ENCODE assay signal across 11 cellular contexts in genomic region chr3:183449391-183449790, GRCh38. TPM values are rescaled to one million over a fixed set of nuclear protein-coding genes. Genes with fewer than 3 reads are reported as not detected.
A peak's percentile ranks its signal among the peaks of the same experiment; 100 is the strongest.
DNase-seq lines count a peak whose midpoint lies in the region; ATAC-seq lines count a peak whose summit lies in the region.
"Had no signal": no experiment of that assay in that cellular context is flagged by ENCODE, and none has a peak within 500 bp of the region (broad histone marks: within the 10 kb centered on the region; RNA-seq: fewer than 3 reads in every experiment).

No MANE protein-coding gene starts in this region.

- H2BK5ac ChIP-seq in neuronal stem cell (ENCODE audit: low read length): no peak overlapping the region

- no peak overlapping the region for H3K4me2 ChIP-seq in neuronal stem cell (ENCODE audit: insufficient read depth, low read length, poor library complexity, severe bottlenecking)

- no peak overlapping the region for H3K4ac ChIP-seq in neuronal stem cell (ENCODE audit: low read length)

- H3K27ac Mint-ChIP-seq in activated T-helper 17 cell treated with anti-CD3 and anti-CD28 coated beads, Interleukin-2, amount 50 U/mL, for 72 hours: no peak overlapping the region
- H3K27ac Mint-ChIP-seq in effector memory CD8-positive, alpha-beta T cell: no peak overlapping the region
- H3K27ac Mint-ChIP-seq: B cell had no signal

- H2BK15ac ChIP-seq in neuronal stem cell (ENCODE audit: low read length): no peak overlapping the region

- H2BK120ac ChIP-seq in neuronal stem cell (ENCODE audit: low read depth, low read length): no peak overlapping the region

- H3K27me3 Mint-ChIP-seq in activated T-helper 17 cell treated with anti-CD3 and anti-CD28 coated beads, Interleukin-2, amount 50 U/mL, for 72 hours: no peaks in the 10 kb centered on the region
- H3K27me3 Mint-ChIP-seq in effector memory CD8-positive, alpha-beta T cell: no peaks in the 10 kb centered on the region
- H3K27me3 Mint-ChIP-seq: B cell had no signal

- H3K4me3 ChIP-seq in iPS-18a (ENCODE audit: low read length) (peak overlapping the region; percentile 99), neuronal stem cell (ENCODE audit: low read length in 2 of 2) (no peak overlapping the region)

- peak; percentile 17 for DNase-seq in NCI-H510A treated with DMSO at 0.1 percent for 48 hours (lab: John Stamatoyannopoulos, UW)
- DNase-seq in NCI-H510A (lab: John Stamatoyannopoulos, UW): no peak
- peak in 11 of 49 donors; percentile 3 to 36 (median 9) for DNase-seq in substantia nigra (lab: John Stamatoyannopoulos, UW)
- no peak for DNase-seq in effector memory CD8-positive, alpha-beta T cell
- DNase-seq in amniotic stem cell (lab: John Stamatoyannopoulos, UW): no peak
- no peak for DNase-seq in neuronal stem cell (ENCODE audit: low spot score)
- DNase-seq: stimulated activated naive CD8-positive, alpha-beta T cell treated with anti-CD3 and anti-CD28 coated beads, Interleukin-15, Interleukin-2, amounts not matched to agents 100 U/mL and 50 U/mL, for 24 hours had no signal

- no peak overlapping the region for H3K14ac ChIP-seq in neuronal stem cell (ENCODE audit: low read length)

- peaks cover 10% of the 10 kb centered on the region for H3K4me1 Mint-ChIP-seq in activated T-helper 17 cell treated with anti-CD3 and anti-CD28 coated beads, Interleukin-2, amount 50 U/mL, for 72 hours
- peaks cover 12 to 24% of the 10 kb centered on the region in 2 donors for H3K4me1 Mint-ChIP-seq in effector memory CD8-positive, alpha-beta T cell (ENCODE audit: low read depth in 2 of 2)

- H3K9me3 ChIP-seq in iPS-18a (ENCODE audit: control insufficient read depth, low read depth, low read length) (no peaks in the 10 kb centered on the region), neuronal stem cell (replicated peaks in 1 of 2; ENCODE audit: control insufficient read depth in 2 of 2, insufficient read depth in 1 of 2, low read depth in 1 of 2, low read length in 2 of 2) (no peaks in the 10 kb centered on the region)
- H3K9me3 ChIP-seq: neutrophil had no signal

- H4K8ac ChIP-seq in neuronal stem cell (ENCODE audit: low read depth, low read length): no peak overlapping the region

- H3K36me3 ChIP-seq in iPS-18a (ENCODE audit: control insufficient read depth, low read depth, low read length): peaks cover 17% of the 10 kb centered on the region
- H3K36me3 ChIP-seq in neuronal stem cell (replicated peaks in 1 of 2; ENCODE audit: control insufficient read depth in 2 of 2, insufficient read depth in 2 of 2, low read length in 2 of 2): peaks cover 3 to 34% of the 10 kb centered on the region in 2 donors
- H3K36me3 ChIP-seq: neutrophil had no signal

- peaks cover 12% of the 10 kb centered on the region for H3K36me3 Mint-ChIP-seq in activated T-helper 17 cell treated with anti-CD3 and anti-CD28 coated beads, Interleukin-2, amount 50 U/mL, for 72 hours (ENCODE audit: low read depth)
- peaks cover 10% of the 10 kb centered on the region for H3K36me3 Mint-ChIP-seq in effector memory CD8-positive, alpha-beta T cell (ENCODE audit: insufficient read depth)

- ATAC-seq in activated T-helper 17 cell treated with anti-CD3 and anti-CD28 coated beads, Interleukin-2, amount 50 U/mL, for 72 hours (replicated peaks): no peak
- ATAC-seq in effector memory CD8-positive, alpha-beta T cell (replicated peaks): no peak
- ATAC-seq: stimulated activated naive CD8-positive, alpha-beta T cell treated with anti-CD3 and anti-CD28 coated beads, Interleukin-15, Interleukin-2, amounts not matched to agents 100 U/mL and 50 U/mL, for 24 hours had no signal

- H3K27me3 ChIP-seq in iPS-18a (ENCODE audit: control insufficient read depth, insufficient read depth, low read length) (no peaks in the 10 kb centered on the region), neuronal stem cell (ENCODE audit: control insufficient read depth in 3 of 3, insufficient read depth in 3 of 3, low read depth in 1 of 3, low read length in 3 of 3) (no peaks in the 10 kb centered on the region)
- H3K27me3 ChIP-seq: neutrophil had no signal

- H3K9ac ChIP-seq in iPS-18a (ENCODE audit: low read length) (no peak overlapping the region), neuronal stem cell (ENCODE audit: low read depth, low read length, poor library complexity) (no peak overlapping the region)

- no peak overlapping the region for H2AFZ ChIP-seq in neuronal stem cell (ENCODE audit: low read length)

- no peak overlapping the region for H2BK12ac ChIP-seq in neuronal stem cell (ENCODE audit: low read length)

- no peaks in the 10 kb centered on the region for H3K9me3 Mint-ChIP-seq in activated T-helper 17 cell treated with anti-CD3 and anti-CD28 coated beads, Interleukin-2, amount 50 U/mL, for 72 hours
- peaks cover 0 to 2% of the 10 kb centered on the region in 2 donors for H3K9me3 Mint-ChIP-seq in effector memory CD8-positive, alpha-beta T cell

- H3K79me1 ChIP-seq in neuronal stem cell (ENCODE audit: low read depth, low read length): peaks cover 7% of the 10 kb centered on the region

- H2AK5ac ChIP-seq in neuronal stem cell (ENCODE audit: low read depth, low read length): no peak overlapping the region

- peaks cover 4% of the 10 kb centered on the region for H3K4me1 ChIP-seq in iPS-18a (ENCODE audit: control insufficient read depth, low read depth, low read length)
- peaks cover 0 to 5% of the 10 kb centered on the region in 2 donors for H3K4me1 ChIP-seq in neuronal stem cell (ENCODE audit: control insufficient read depth in 2 of 2, insufficient read depth in 1 of 2, low read depth in 1 of 2, low read length in 2 of 2)

- no peak overlapping the region for H3K23ac ChIP-seq in neuronal stem cell (ENCODE audit: low read depth, low read length, poor library complexity)

- no peak overlapping the region for H3K18ac ChIP-seq in neuronal stem cell (ENCODE audit: low read length)

- peak overlapping the region; percentile 90 for H3K4me3 Mint-ChIP-seq in activated T-helper 17 cell treated with anti-CD3 and anti-CD28 coated beads, Interleukin-2, amount 50 U/mL, for 72 hours
- no peak overlapping the region for H3K4me3 Mint-ChIP-seq in effector memory CD8-positive, alpha-beta T cell

- no peak overlapping the region for H3K27ac ChIP-seq in iPS-18a (ENCODE audit: low read length)
- peak overlapping the region; percentile 26 for H3K27ac ChIP-seq in substantia nigra (ENCODE audit: low read depth, low read length, poor library complexity, severe bottlenecking)
- no peak overlapping the region for H3K27ac ChIP-seq in neuronal stem cell (replicated peaks; ENCODE audit: low read length)
- H3K27ac ChIP-seq: neutrophil had no signal

- no CpG with 5 or more reads among the region's 4 CpGs for WGBS in neuronal stem cell (ENCODE audit: extremely low coverage in 2 of 2, insufficient read length in 2 of 2, insufficient replicate concordance in 1 of 2), 2 donors

- H4K91ac ChIP-seq in neuronal stem cell (ENCODE audit: low read depth, low read length, poor library complexity): no peak overlapping the region

RNA-seq across cellular contexts. Expression of gene MCF2L2, which starts 21.0 kb away (rescaled TPM):
- 1 to 10 TPM; 9.0 to 10.0 TPM for total RNA-seq in activated T-helper 17 cell treated with anti-CD3 and anti-CD28 coated beads, Interleukin-2, amount 50 U/mL, for 72 hours
- 2.0 TPM for polyA plus RNA-seq in neuronal stem cell (2013, experiment 1 of 2)
- polyA plus RNA-seq in neuronal stem cell (2013, experiment 2 of 2): 2.0 TPM
